ENCODE assay signal across 1 cellular context in genomic region chr15:75367913-75368688, GRCh38.
A peak's percentile ranks its signal among the peaks of the same experiment; 100 is the strongest.
TF ChIP-seq lines count a peak whose summit lies in the region.

MAN2C1 (minus strand) TSS chr15:75368607; CDS start chr15:75368583, 24 bp downstream.

TF ChIP-seq in K562, 482 proteins besides CTCF, POLR2A, EP300 and RAD21 (continued from another document):
- TF ChIP-seq MAFK (IDR thresholded peaks at IDR 0.05; ENCODE audit: low read length): 0 out of 2 replicates have a peak, but pooled peaks have one; percentile 15
- peak; percentile 99 for TF ChIP-seq PREB (CRISPR knock-in tag; IDR thresholded peaks at IDR 0.05)
- no peak for TF ChIP-seq TCF3 (CRISPR knock-in tag; IDR thresholded peaks at IDR 0.05)
- no peak for TF ChIP-seq ID3 (CRISPR knock-in tag; IDR thresholded peaks at IDR 0.05)
- TF ChIP-seq ID3 (tag; IDR thresholded peaks at IDR 0.05): peak; percentile 63; the same call in 1 of the 2 replicates
- TF ChIP-seq, protein P1, sequence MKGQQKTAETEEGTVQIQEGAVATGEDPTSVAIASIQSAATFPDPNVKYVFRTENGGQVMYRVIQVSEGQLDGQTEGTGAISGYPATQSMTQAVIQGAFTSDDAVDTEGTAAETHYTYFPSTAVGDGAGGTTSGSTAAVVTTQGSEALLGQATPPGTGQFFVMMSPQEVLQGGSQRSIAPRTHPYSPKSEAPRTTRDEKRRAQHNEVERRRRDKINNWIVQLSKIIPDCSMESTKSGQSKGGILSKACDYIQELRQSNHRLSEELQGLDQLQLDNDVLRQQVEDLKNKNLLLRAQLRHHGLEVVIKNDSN (CRISPR knock-in tag; IDR thresholded peaks at IDR 0.05): peak; percentile 36
- TF ChIP-seq ZNF512 (tag; IDR thresholded peaks at IDR 0.05): no peak
- TF ChIP-seq, protein P2, sequence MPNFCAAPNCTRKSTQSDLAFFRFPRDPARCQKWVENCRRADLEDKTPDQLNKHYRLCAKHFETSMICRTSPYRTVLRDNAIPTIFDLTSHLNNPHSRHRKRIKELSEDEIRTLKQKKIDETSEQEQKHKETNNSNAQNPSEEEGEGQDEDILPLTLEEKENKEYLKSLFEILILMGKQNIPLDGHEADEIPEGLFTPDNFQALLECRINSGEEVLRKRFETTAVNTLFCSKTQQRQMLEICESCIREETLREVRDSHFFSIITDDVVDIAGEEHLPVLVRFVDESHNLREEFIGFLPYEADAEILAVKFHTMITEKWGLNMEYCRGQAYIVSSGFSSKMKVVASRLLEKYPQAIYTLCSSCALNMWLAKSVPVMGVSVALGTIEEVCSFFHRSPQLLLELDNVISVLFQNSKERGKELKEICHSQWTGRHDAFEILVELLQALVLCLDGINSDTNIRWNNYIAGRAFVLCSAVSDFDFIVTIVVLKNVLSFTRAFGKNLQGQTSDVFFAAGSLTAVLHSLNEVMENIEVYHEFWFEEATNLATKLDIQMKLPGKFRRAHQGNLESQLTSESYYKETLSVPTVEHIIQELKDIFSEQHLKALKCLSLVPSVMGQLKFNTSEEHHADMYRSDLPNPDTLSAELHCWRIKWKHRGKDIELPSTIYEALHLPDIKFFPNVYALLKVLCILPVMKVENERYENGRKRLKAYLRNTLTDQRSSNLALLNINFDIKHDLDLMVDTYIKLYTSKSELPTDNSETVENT (CRISPR knock-in tag; IDR thresholded peaks at IDR 0.05): peak; percentile 67; the same call in 1 of the 2 replicates
- TF ChIP-seq, protein P3, sequence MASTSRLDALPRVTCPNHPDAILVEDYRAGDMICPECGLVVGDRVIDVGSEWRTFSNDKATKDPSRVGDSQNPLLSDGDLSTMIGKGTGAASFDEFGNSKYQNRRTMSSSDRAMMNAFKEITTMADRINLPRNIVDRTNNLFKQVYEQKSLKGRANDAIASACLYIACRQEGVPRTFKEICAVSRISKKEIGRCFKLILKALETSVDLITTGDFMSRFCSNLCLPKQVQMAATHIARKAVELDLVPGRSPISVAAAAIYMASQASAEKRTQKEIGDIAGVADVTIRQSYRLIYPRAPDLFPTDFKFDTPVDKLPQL (IDR thresholded peaks at IDR 0.05; ENCODE audit: extremely low read depth, insufficient read length): peak; percentile 46
- peak; percentile 28; the same call in 1 of the 2 replicates for TF ChIP-seq GATAD2B (IDR thresholded peaks at IDR 0.05; ENCODE audit: borderline replicate concordance)
- no peak for TF ChIP-seq ZNF121 (CRISPR knock-in tag; conservative IDR thresholded peaks at IDR 0.05)
- no peak for TF ChIP-seq CBX2 (IDR thresholded peaks at IDR 0.05; ENCODE audit: insufficient read depth, low read length, poor library complexity, severe bottlenecking)
- TF ChIP-seq, protein P4, sequence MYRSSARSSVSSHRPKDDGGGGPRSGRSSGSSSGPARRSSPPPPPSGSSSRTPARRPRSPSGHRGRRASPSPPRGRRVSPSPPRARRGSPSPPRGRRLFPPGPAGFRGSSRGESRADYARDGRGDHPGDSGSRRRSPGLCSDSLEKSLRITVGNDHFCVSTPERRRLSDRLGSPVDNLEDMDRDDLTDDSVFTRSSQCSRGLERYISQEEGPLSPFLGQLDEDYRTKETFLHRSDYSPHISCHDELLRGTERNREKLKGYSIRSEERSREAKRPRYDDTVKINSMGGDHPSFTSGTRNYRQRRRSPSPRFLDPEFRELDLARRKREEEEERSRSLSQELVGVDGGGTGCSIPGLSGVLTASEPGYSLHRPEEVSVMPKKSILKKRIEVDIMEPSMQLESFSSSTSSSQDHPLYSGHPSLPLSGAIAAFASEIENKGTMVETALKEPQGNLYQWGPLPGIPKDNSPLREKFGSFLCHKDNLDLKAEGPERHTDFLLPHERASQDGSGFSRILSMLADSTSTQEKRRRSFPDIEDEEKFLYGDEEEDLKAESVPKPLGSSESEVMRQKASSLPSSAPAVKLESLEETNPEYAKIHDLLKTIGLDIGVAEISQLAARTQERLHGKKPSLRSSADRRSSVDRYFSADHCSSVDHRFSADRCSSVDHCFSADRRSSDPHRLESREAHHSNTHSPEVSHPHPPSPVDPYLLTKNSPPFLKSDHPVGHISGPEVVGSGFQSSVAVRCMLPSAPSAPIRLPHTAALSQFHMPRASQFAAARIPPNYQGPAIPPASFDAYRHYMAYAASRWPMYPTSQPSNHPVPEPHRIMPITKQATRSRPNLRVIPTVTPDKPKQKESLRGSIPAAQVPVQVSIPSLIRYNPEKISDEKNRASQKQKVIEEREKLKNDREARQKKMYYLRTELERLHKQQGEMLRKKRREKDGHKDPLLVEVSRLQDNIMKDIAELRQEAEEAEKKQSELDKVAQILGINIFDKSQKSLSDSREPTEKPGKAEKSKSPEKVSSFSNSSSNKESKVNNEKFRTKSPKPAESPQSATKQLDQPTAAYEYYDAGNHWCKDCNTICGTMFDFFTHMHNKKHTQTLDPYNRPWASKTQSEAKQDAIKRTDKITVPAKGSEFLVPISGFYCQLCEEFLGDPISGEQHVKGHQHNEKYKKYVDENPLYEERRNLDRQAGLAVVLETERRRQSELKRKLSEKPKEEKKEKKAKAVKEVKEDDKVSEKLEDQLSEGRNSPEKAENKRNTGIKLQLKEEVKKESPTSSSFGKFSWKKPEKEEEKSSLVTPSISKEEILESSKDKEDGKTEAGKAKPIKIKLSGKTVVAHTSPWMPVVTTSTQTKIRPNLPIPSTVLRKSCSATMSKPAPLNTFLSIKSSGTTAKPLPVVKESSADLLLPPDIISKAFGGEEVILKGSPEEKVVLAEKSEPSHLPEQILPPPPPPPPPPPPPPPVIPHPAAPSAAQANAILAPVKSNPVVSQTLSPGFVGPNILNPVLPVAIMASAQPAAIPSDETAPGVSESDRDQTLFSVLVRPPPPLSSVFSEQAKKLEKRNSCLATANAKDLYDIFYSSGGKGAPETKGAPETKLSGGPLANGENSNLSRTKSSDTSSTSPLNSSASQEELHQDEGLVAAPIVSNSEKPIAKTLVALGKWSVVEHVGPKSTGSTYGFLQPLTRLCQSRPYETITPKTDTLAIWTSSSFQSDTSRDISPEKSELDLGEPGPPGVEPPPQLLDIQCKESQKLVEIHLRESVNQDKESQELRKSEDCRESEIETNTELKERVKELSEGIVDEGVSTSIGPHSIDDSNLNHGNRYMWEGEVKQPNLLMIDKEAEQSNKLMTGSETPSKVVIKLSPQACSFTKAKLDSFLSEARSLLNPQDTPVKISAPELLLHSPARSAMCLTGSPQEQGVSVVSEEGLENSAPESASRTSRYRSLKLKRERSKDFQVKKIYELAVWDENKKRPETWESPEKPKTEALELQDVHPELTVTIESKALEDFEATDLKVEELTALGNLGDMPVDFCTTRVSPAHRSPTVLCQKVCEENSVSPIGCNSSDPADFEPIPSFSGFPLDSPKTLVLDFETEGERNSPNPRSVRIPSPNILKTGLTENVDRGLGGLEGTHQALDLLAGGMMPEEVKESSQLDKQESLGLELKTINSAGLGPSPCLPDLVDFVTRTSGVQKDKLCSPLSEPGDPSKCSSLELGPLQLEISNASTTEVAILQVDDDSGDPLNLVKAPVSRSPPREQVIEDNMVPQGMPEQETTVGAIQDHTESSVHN (IDR thresholded peaks at IDR 0.05; ENCODE audit: borderline replicate concordance in 1 of 2, low read depth in 1 of 2): no peak
- TF ChIP-seq HNRNPLL (IDR thresholded peaks at IDR 0.05; ENCODE audit: low read depth, low read length, poor library complexity, severe bottlenecking): peak; percentile 83
- TF ChIP-seq PURB (CRISPR knock-in tag; IDR thresholded peaks at IDR 0.05; ENCODE audit: low read depth): no peak
- no peak for TF ChIP-seq NFIX (CRISPR knock-in tag; IDR thresholded peaks at IDR 0.05; ENCODE audit: low read depth)
- TF ChIP-seq ZNF134 (CRISPR knock-in tag; conservative IDR thresholded peaks at IDR 0.05): no peak
- TF ChIP-seq PTTG1 (tag; IDR thresholded peaks at IDR 0.05; ENCODE audit: low read depth): no peak
- TF ChIP-seq, protein P5, sequence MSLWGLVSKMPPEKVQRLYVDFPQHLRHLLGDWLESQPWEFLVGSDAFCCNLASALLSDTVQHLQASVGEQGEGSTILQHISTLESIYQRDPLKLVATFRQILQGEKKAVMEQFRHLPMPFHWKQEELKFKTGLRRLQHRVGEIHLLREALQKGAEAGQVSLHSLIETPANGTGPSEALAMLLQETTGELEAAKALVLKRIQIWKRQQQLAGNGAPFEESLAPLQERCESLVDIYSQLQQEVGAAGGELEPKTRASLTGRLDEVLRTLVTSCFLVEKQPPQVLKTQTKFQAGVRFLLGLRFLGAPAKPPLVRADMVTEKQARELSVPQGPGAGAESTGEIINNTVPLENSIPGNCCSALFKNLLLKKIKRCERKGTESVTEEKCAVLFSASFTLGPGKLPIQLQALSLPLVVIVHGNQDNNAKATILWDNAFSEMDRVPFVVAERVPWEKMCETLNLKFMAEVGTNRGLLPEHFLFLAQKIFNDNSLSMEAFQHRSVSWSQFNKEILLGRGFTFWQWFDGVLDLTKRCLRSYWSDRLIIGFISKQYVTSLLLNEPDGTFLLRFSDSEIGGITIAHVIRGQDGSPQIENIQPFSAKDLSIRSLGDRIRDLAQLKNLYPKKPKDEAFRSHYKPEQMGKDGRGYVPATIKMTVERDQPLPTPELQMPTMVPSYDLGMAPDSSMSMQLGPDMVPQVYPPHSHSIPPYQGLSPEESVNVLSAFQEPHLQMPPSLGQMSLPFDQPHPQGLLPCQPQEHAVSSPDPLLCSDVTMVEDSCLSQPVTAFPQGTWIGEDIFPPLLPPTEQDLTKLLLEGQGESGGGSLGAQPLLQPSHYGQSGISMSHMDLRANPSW (CRISPR knock-in tag; IDR thresholded peaks at IDR 0.05): no peak; the same call in 1 of the 2 replicates
- TF ChIP-seq, protein P6, sequence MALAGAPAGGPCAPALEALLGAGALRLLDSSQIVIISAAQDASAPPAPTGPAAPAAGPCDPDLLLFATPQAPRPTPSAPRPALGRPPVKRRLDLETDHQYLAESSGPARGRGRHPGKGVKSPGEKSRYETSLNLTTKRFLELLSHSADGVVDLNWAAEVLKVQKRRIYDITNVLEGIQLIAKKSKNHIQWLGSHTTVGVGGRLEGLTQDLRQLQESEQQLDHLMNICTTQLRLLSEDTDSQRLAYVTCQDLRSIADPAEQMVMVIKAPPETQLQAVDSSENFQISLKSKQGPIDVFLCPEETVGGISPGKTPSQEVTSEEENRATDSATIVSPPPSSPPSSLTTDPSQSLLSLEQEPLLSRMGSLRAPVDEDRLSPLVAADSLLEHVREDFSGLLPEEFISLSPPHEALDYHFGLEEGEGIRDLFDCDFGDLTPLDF (CRISPR knock-in tag; IDR thresholded peaks at IDR 0.05): peak; percentile 61; the same call in 1 of the 2 replicates
- TF ChIP-seq GATA2 (CRISPR knock-in tag; IDR thresholded peaks at IDR 0.05): no peak
- no peak for TF ChIP-seq SMARCC2 (IDR thresholded peaks at IDR 0.05; ENCODE audit: low read depth)
- no peak for TF ChIP-seq ZNF780A (CRISPR knock-in tag; IDR thresholded peaks at IDR 0.05)
- TF ChIP-seq GTF2F1 (IDR thresholded peaks at IDR 0.05; ENCODE audit: low read depth, low read length): peak; percentile 59; the same call in 1 of the 2 replicates
- no peak for TF ChIP-seq BACH1 (tag; IDR thresholded peaks at IDR 0.05)
- TF ChIP-seq PRPF4 (IDR thresholded peaks at IDR 0.05; ENCODE audit: insufficient read depth, low read depth, low read length, poor library complexity, severe bottlenecking): peak; percentile 76
- TF ChIP-seq, protein P7, sequence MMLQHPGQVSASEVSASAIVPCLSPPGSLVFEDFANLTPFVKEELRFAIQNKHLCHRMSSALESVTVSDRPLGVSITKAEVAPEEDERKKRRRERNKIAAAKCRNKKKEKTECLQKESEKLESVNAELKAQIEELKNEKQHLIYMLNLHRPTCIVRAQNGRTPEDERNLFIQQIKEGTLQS (IDR thresholded peaks at IDR 0.05): no peak
- TF ChIP-seq, protein P7 (CRISPR knock-in tag; conservative IDR thresholded peaks at IDR 0.05): no peak
- peak in 1 of 2 experiments; percentile 74; a peak in 2 of 4 replicates for TF ChIP-seq TEAD1 (CRISPR knock-in tag; IDR thresholded peaks at IDR 0.05)
- TF ChIP-seq ILK (tag; IDR thresholded peaks at IDR 0.05; ENCODE audit: borderline replicate concordance, low read depth): no peak
- TF ChIP-seq LARP7 (IDR thresholded peaks at IDR 0.05): 0 out of 2 replicates have a peak, but pooled peaks have one; percentile 68
- TF ChIP-seq NCOA2 (IDR thresholded peaks at IDR 0.05; ENCODE audit: partially characterized antibody in 2 of 2): no peak
- TF ChIP-seq EHMT2 (IDR thresholded peaks at IDR 0.05): no peak
- no peak for TF ChIP-seq KHSRP (IDR thresholded peaks at IDR 0.05)
- no peak; the same call in 1 of the 2 replicates for TF ChIP-seq ZNF583 (CRISPR knock-in tag; IDR thresholded peaks at IDR 0.05)
- no peak for TF ChIP-seq ZNF124 (CRISPR knock-in tag; IDR thresholded peaks at IDR 0.05)
- TF ChIP-seq, protein P8, sequence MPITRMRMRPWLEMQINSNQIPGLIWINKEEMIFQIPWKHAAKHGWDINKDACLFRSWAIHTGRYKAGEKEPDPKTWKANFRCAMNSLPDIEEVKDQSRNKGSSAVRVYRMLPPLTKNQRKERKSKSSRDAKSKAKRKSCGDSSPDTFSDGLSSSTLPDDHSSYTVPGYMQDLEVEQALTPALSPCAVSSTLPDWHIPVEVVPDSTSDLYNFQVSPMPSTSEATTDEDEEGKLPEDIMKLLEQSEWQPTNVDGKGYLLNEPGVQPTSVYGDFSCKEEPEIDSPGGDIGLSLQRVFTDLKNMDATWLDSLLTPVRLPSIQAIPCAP (CRISPR knock-in tag; IDR thresholded peaks at IDR 0.05; ENCODE audit: borderline replicate concordance): no peak
- peak; percentile 69 for TF ChIP-seq ESRRA (IDR thresholded peaks at IDR 0.05; ENCODE audit: borderline replicate concordance, low read depth)
